Comparison of ENCODE assay signal across 8 cellular contexts in the genomic region with DNA sequence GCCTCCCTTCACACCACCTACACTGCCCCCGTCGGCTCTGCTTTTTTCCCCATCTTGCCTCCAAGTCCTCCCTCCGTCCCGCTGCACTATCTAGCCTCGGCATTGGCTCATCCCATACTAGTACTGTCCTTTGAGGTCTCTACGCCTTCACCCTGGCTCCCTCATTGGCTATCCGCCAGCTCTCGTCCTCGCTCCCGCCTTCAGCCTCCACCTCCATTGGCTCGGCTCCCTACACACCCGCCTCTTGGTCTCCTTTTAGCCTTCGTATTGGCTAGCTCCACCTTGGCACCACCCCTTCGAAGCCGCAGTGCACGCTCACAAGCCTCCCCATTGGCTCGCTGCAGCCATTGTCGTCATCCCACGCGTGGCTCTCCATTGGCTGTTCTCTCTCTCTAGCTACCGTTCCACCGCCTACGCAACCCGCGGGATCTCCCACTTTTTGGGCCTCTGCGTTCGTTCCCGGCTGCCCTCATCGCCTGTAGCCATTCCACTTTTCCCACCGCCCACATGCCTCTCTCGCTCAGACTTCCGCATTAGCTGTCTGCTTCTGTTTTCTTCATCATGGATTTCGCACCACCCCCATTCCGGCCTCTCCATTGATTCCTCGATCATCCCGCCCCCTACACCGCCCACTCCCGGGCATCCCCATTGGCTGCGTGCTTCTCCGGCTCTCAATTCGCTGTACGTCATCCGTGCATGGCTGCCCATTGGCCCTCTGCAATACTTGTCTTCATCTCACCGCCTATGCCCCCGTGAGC. TPM values are rescaled to one million over a fixed set of nuclear protein-coding genes. Genes with fewer than 3 reads are reported as not detected.
A peak's percentile ranks its signal among the peaks of the same experiment; 100 is the strongest.
DNase-seq lines count a peak whose midpoint lies in the region; ATAC-seq and TF ChIP-seq lines count a peak whose summit lies in the region.

No MANE protein-coding gene starts in this region.

- H3K9me3 ChIP-seq in breast epithelium, result no peaks in the 10 kb centered on the region
- H3K9me3 ChIP-seq in iPS-18c (ENCODE audit: control insufficient read depth, insufficient read depth, low read length), result peaks cover 6% of the 10 kb centered on the region
- H3K9me3 ChIP-seq in skeletal muscle satellite cell (replicated peaks; ENCODE audit: low read length), result no peaks in the 10 kb centered on the region

- peak; percentile 89 for DNase-seq in AG04449 (ENCODE audit: low read depth, low spot score)
- DNase-seq in NCI-H2196 (lab: John Stamatoyannopoulos, UW; ENCODE audit: unreplicated experiment), result peak; percentile 94
- DNase-seq in breast epithelium (ENCODE audit: low spot score in 2 of 2), result peak; percentile 97 to 98

- CTCF ChIA-PET in AG04449 (lab: Yijun Ruan, JAX), result no interaction called here

- H3K36me3 ChIP-seq in breast epithelium (no peaks in the 10 kb centered on the region), skeletal muscle satellite cell (ENCODE audit: insufficient read depth, low read length) (no peaks in the 10 kb centered on the region)

- H3K27me3 ChIP-seq in breast epithelium (peaks cover 0 to 15% of the 10 kb centered on the region in 2 donors), skeletal muscle satellite cell (ENCODE audit: control insufficient read depth, insufficient read depth, low read length) (no peaks in the 10 kb centered on the region)

- H3K4me1 ChIP-seq in breast epithelium (no peaks in the 10 kb centered on the region), skeletal muscle satellite cell (ENCODE audit: control insufficient read depth, insufficient read depth, low read length) (peaks cover 20% of the 10 kb centered on the region)

- peak overlapping the region; percentile 74 for H3K4me3 ChIP-seq in AG04449 (ENCODE audit: low read depth, low read length)
- H3K4me3 ChIP-seq in breast epithelium, result peak overlapping the region; percentile 61 to 84 (median 71)
- H3K4me3 ChIP-seq in iPS-18c (ENCODE audit: insufficient read depth, low read depth, low read length), result peak overlapping the region; percentile 77
- peak overlapping the region; percentile 78 for H3K4me3 ChIP-seq in skeletal muscle satellite cell (ENCODE audit: low read length)

- no peak for TF ChIP-seq POLR2A in breast epithelium (IDR thresholded peaks at IDR 0.05)

- TF ChIP-seq CTCF in AG04449 (IDR thresholded peaks at IDR 0.05; ENCODE audit: insufficient read depth, low read length, missing control alignments) (no peak), VCaP (conservative IDR thresholded peaks at IDR 0.05) (no peak), breast epithelium (IDR thresholded peaks at IDR 0.05) (no peak)

- intact Hi-C loops in breast epithelium (cut with DNase I; ENCODE audit: low total_unique reads), result no loop called here

- H3K9ac ChIP-seq in skeletal muscle satellite cell (ENCODE audit: low read depth, low read length), result peak overlapping the region; percentile 91

- ATAC-seq in GM18873 (IDR thresholded peaks at IDR 0.05; ENCODE audit: low FRiP score, unreplicated experiment) (peak; percentile 90), HG03135 (IDR thresholded peaks at IDR 0.05; ENCODE audit: unreplicated experiment) (peak; percentile 80)

- peak overlapping the region; percentile 73 for H3K27ac ChIP-seq in VCaP
- H3K27ac ChIP-seq in breast epithelium, result peak overlapping the region; percentile 92 to 97

- POLR2A ChIA-PET in AG04449 (lab: Yijun Ruan, JAX), result interaction anchor here (0.5 to 1.4 kb wide), 3 partner anchors 34 to 127 kb away, joined by 3 read pairs; a partner anchor contains a TSS

- H3K4me2 ChIP-seq in skeletal muscle satellite cell (ENCODE audit: low read length), result peak overlapping the region; percentile 76

RNA-seq across cellular contexts. Expression of a gene that starts 0.4 kb away (rescaled TPM):
- total RNA-seq in breast epithelium, result 1 to 10 TPM; 5.9 to 7.9 (median 7.2) TPM
- 1.3 and 1.7 TPM in 2 replicates for total RNA-seq in skeletal muscle satellite cell (2012; rRNA removed)

RNA-seq across cellular contexts. Expression of a gene that starts 4.7 kb away (rescaled TPM):
- under 1 TPM in 1 of 3 donors, not detected in 2; 0.16 TPM for total RNA-seq in breast epithelium
- total RNA-seq in skeletal muscle satellite cell (2012; rRNA removed), result under 0.01 TPM in 1 of 2 replicates, not detected in the other

RNA-seq across cellular contexts. Expression of a gene that starts 33.9 kb away (rescaled TPM):
- total RNA-seq in breast epithelium, result 10 to 100 TPM; 12.8 to 14.5 (median 13.1) TPM
- 17.2 and 17.7 TPM in 2 replicates for total RNA-seq in skeletal muscle satellite cell (2012; rRNA removed)

RNA-seq across cellular contexts. Expression of a gene that starts 34.3 kb away (rescaled TPM):
- total RNA-seq in breast epithelium, result not detected
- not detected in 2 replicates for total RNA-seq in skeletal muscle satellite cell (2012; rRNA removed)

RNA-seq across cellular contexts. Expression of a gene that starts 36.0 kb away (rescaled TPM):
- total RNA-seq in breast epithelium, result 1 to 10 TPM in 1 of 3 donors, under 1 TPM in 2; 0.48 to 1.8 (median 0.66) TPM
- not detected in 2 replicates for total RNA-seq in skeletal muscle satellite cell (2012; rRNA removed)

Comparison
In these comparisons a context has a peak if more than half of its experiments do, and no peak if none do; other contexts are left out.
1. Peak in every context shown above with its lines: DNase-seq, ATAC-seq, H3K4me3 ChIP-seq and H3K27ac ChIP-seq.